In genomic region chr17:74971842-74972106, GRCh38 we compare ENCODE assay signal across 11 cellular contexts. TPM values are rescaled to one million over a fixed set of nuclear protein-coding genes. Genes with fewer than 3 reads are reported as not detected.
A peak's percentile ranks its signal among the peaks of the same experiment; 100 is the strongest.
DNase-seq lines count a peak whose midpoint lies in the region; ATAC-seq lines count a peak whose summit lies in the region.
"Had no signal": no experiment of that assay in that cellular context is flagged by ENCODE, and none has a peak within 500 bp of the region (broad histone marks: within the 10 kb centered on the region; RNA-seq: fewer than 3 reads in every experiment).

No MANE protein-coding gene starts in this region.

- H3K4me3 Mint-ChIP-seq in naive thymus-derived CD8-positive, alpha-beta T cell, result peak overlapping the region in 9 of 10 donors; percentile 26 to 95 (median 73)
- no peak overlapping the region for H3K4me3 Mint-ChIP-seq in activated CD8-positive, alpha-beta memory T cell treated with anti-CD3 and anti-CD28 coated beads, Interleukin-2, amount 10 ng/mL, durations not matched to agents 7 days and 5 days

- peaks cover 4 to 17% (median 14%) of the 10 kb centered on the region in 4 donors for H3K4me1 Mint-ChIP-seq in naive thymus-derived CD8-positive, alpha-beta T cell
- peaks cover 6% of the 10 kb centered on the region for H3K4me1 Mint-ChIP-seq in activated CD8-positive, alpha-beta memory T cell treated with anti-CD3 and anti-CD28 coated beads, Interleukin-2, amount 10 ng/mL, durations not matched to agents 7 days and 5 days

- H3K27ac ChIP-seq in ectodermal cell (ENCODE audit: insufficient read depth, low read depth, low read length, poor library complexity, severe bottlenecking) (no peak overlapping the region), urinary bladder (ENCODE audit: low read depth) (no peak overlapping the region)

- CTCF ChIA-PET in activated CD8-positive, alpha-beta memory T cell treated with anti-CD3 and anti-CD28 coated beads, Interleukin-2, amount 10 ng/mL, durations not matched to agents 7 days and 5 days (lab: Charles Lee), result interaction anchor here (0.9 to 8.8 kb wide), 6 partner anchors 10 to 440 kb away, joined by 3 to 80 read pairs (median 8); partner anchors contain the start of gene MRPL58

- H3K27me3 ChIP-seq in ectodermal cell (ENCODE audit: control insufficient read depth, insufficient read depth, low read length, poor library complexity, severe bottlenecking), result peaks cover 64% of the 10 kb centered on the region

- no peaks in the 10 kb centered on the region for H3K36me3 Mint-ChIP-seq in naive thymus-derived CD8-positive, alpha-beta T cell
- H3K36me3 Mint-ChIP-seq in activated CD8-positive, alpha-beta memory T cell treated with anti-CD3 and anti-CD28 coated beads, Interleukin-2, amount 10 ng/mL, durations not matched to agents 7 days and 5 days, result no peaks in the 10 kb centered on the region

- intact Hi-C loops in Right ventricle myocardium superior (cut with DNase I) (no loop called here), Right ventricle myocardium inferior (cut with DNase I) (no loop called here)

- peak overlapping the region in 2 of 10 donors; percentile 46 to 56 for H3K27ac Mint-ChIP-seq in naive thymus-derived CD8-positive, alpha-beta T cell
- no peak overlapping the region for H3K27ac Mint-ChIP-seq in activated CD8-positive, alpha-beta memory T cell treated with anti-CD3 and anti-CD28 coated beads, Interleukin-2, amount 10 ng/mL, durations not matched to agents 7 days and 5 days

- POLR2A ChIA-PET in naive thymus-derived CD8-positive, alpha-beta T cell (lab: Charles Lee), result interaction anchor here (1.2 to 3.0 kb wide), 8 partner anchors 10 to 140 kb away, joined by 4 to 16 read pairs (median 7); partner anchors contain the start of genes CDR2L, KCTD2 and MRPL58

- H3K4me3 ChIP-seq in ectodermal cell (ENCODE audit: insufficient read depth, low read depth, low read length) (peak overlapping the region; percentile 49), urinary bladder (ENCODE audit: low read depth, low read length) (peak overlapping the region; percentile 67)

- 12 to 13% methylated on average over 9 of the region's 9 CpGs for WGBS in ectodermal cell, 2 experiments
- WGBS in urinary bladder, result 31% methylated on average over 9 of the region's 9 CpGs

- no peaks in the 10 kb centered on the region for H3K9me3 Mint-ChIP-seq in naive thymus-derived CD8-positive, alpha-beta T cell
- no peaks in the 10 kb centered on the region for H3K9me3 Mint-ChIP-seq in activated CD8-positive, alpha-beta memory T cell treated with anti-CD3 and anti-CD28 coated beads, Interleukin-2, amount 10 ng/mL, durations not matched to agents 7 days and 5 days (ENCODE audit: low read depth)

- DNase-seq in Right ventricle myocardium superior (no peak), Right ventricle myocardium inferior (ENCODE audit: missing footprints) (no peak), glomerular visceral epithelial cell (ENCODE audit: extremely low spot score) (no peak)
- no peak for DNase-seq in naive thymus-derived CD8-positive, alpha-beta T cell
- no peak for DNase-seq in activated CD8-positive, alpha-beta memory T cell treated with anti-CD3 and anti-CD28 coated beads, Interleukin-2, amount 10 ng/mL, durations not matched to agents 7 days and 5 days
- DNase-seq: activated naive CD4-positive, alpha-beta T cell treated with anti-CD3 and anti-CD28 coated beads, Interleukin-2, amount 50 U/mL, for 16 hours; NCI-H446 treated with DMSO at 0.1 percent for 48 hours had no signal

- peak; percentile 9 for ATAC-seq in Right ventricle myocardium superior (ENCODE audit: poor library complexity)
- no peak for ATAC-seq in Right ventricle myocardium inferior
- no peak for ATAC-seq in naive thymus-derived CD8-positive, alpha-beta T cell
- ATAC-seq in HG03354 (IDR thresholded peaks at IDR 0.05; ENCODE audit: poor library complexity, severe bottlenecking, unreplicated experiment), result no peak
- no peak for ATAC-seq in activated CD8-positive, alpha-beta memory T cell treated with anti-CD3 and anti-CD28 coated beads, Interleukin-2, amount 10 ng/mL, durations not matched to agents 7 days and 5 days

- peaks cover 0 to 14% (median 0%) of the 10 kb centered on the region in 5 donors for H3K27me3 Mint-ChIP-seq in naive thymus-derived CD8-positive, alpha-beta T cell
- H3K27me3 Mint-ChIP-seq in activated CD8-positive, alpha-beta memory T cell treated with anti-CD3 and anti-CD28 coated beads, Interleukin-2, amount 10 ng/mL, durations not matched to agents 7 days and 5 days, result peaks cover 34% of the 10 kb centered on the region

- H3K9me3 ChIP-seq in ectodermal cell (ENCODE audit: control insufficient read depth, low read length), result no peaks in the 10 kb centered on the region

- H3K4me1 ChIP-seq in ectodermal cell (ENCODE audit: control insufficient read depth, insufficient read depth, low read length) (peaks cover 5% of the 10 kb centered on the region), urinary bladder (ENCODE audit: insufficient read depth) (peaks cover 3% of the 10 kb centered on the region)

- H3K36me3 ChIP-seq in ectodermal cell (ENCODE audit: control insufficient read depth, insufficient read depth, low read length) (no peaks in the 10 kb centered on the region), urinary bladder (ENCODE audit: insufficient read depth) (no peaks in the 10 kb centered on the region)

RNA-seq across cellular contexts. Expression of gene HID1, which starts 0.8 kb away (rescaled TPM):
- total RNA-seq in Right ventricle myocardium superior, result 9.0 TPM
- total RNA-seq in Right ventricle myocardium inferior, result 8.5 TPM
- polyA plus RNA-seq in ectodermal cell (2013, experiment 1 of 4), result 1.8 TPM
- polyA plus RNA-seq in ectodermal cell (2013, experiment 2 of 4), result 2.9 TPM
- polyA plus RNA-seq in ectodermal cell (2013, experiment 3 of 4), result 2.0 TPM
- 3.1 TPM for polyA plus RNA-seq in ectodermal cell (2013, experiment 4 of 4)
- 10 to 100 TPM in 1 of 2 experiments, 1 to 10 TPM in 1; 9.5 to 15.0 TPM for total RNA-seq in naive thymus-derived CD8-positive, alpha-beta T cell
- 1 to 10 TPM; 4.2 to 6.9 (median 4.7) TPM for polyA plus RNA-seq in naive thymus-derived CD8-positive, alpha-beta T cell
- 5.7 TPM for total RNA-seq in urinary bladder
- polyA plus RNA-seq in urinary bladder, result 13.4 TPM
- not detected for total RNA-seq in activated CD8-positive, alpha-beta memory T cell treated with anti-CD3 and anti-CD28 coated beads, Interleukin-2, amount 10 ng/mL, durations not matched to agents 7 days and 5 days

RNA-seq across cellular contexts. Expression of gene CDR2L, which starts 15.7 kb away (rescaled TPM):
- total RNA-seq in Right ventricle myocardium superior (18.4 TPM), Right ventricle myocardium inferior (22.1 TPM), urinary bladder (4.8 TPM)
- polyA plus RNA-seq in ectodermal cell (2013, experiment 1 of 4), result 20.2 TPM
- polyA plus RNA-seq in ectodermal cell (2013, experiment 2 of 4), result 16.9 TPM
- polyA plus RNA-seq in ectodermal cell (2013, experiment 3 of 4), result 14.8 TPM
- 14.8 TPM for polyA plus RNA-seq in ectodermal cell (2013, experiment 4 of 4)
- under 1 TPM; 0.10 to 0.11 TPM for total RNA-seq in naive thymus-derived CD8-positive, alpha-beta T cell
- not detected for polyA plus RNA-seq in naive thymus-derived CD8-positive, alpha-beta T cell
- polyA plus RNA-seq in urinary bladder, result 14.2 TPM
- under 1 TPM; 0.32 to 0.47 TPM for total RNA-seq in activated CD8-positive, alpha-beta memory T cell treated with anti-CD3 and anti-CD28 coated beads, Interleukin-2, amount 10 ng/mL, durations not matched to agents 7 days and 5 days

RNA-seq across cellular contexts. Expression of gene OTOP3, which starts 36.1 kb away (rescaled TPM):
- total RNA-seq in Right ventricle myocardium superior, result not detected
- not detected for total RNA-seq in Right ventricle myocardium inferior
- polyA plus RNA-seq in ectodermal cell (2013, experiment 1 of 4), result not detected
- not detected for polyA plus RNA-seq in ectodermal cell (2013, experiment 2 of 4)
- polyA plus RNA-seq in ectodermal cell (2013, experiment 3 of 4), result not detected
- polyA plus RNA-seq in ectodermal cell (2013, experiment 4 of 4), result not detected
- not detected for total RNA-seq in naive thymus-derived CD8-positive, alpha-beta T cell
- polyA plus RNA-seq in naive thymus-derived CD8-positive, alpha-beta T cell, result not detected
- not detected for total RNA-seq in urinary bladder
- polyA plus RNA-seq in urinary bladder, result not detected
- total RNA-seq in activated CD8-positive, alpha-beta memory T cell treated with anti-CD3 and anti-CD28 coated beads, Interleukin-2, amount 10 ng/mL, durations not matched to agents 7 days and 5 days, result not detected
- total RNA-seq: myocyte had no signal

RNA-seq across cellular contexts. Expression of gene MRPL58, which starts 40.7 kb away (rescaled TPM):
- total RNA-seq in Right ventricle myocardium superior (46.6 TPM), Right ventricle myocardium inferior (51.4 TPM), urinary bladder (14.5 TPM)
- 45.5 TPM for polyA plus RNA-seq in ectodermal cell (2013, experiment 1 of 4)
- polyA plus RNA-seq in ectodermal cell (2013, experiment 2 of 4), result 42.3 TPM
- 40.5 TPM for polyA plus RNA-seq in ectodermal cell (2013, experiment 3 of 4)
- 42.1 TPM for polyA plus RNA-seq in ectodermal cell (2013, experiment 4 of 4)
- 10 to 100 TPM; 23.9 to 29.4 TPM for total RNA-seq in naive thymus-derived CD8-positive, alpha-beta T cell
- polyA plus RNA-seq in naive thymus-derived CD8-positive, alpha-beta T cell, result 10 to 100 TPM; 44.9 to 58.1 (median 53.6) TPM
- polyA plus RNA-seq in urinary bladder, result 38.7 TPM
- total RNA-seq in activated CD8-positive, alpha-beta memory T cell treated with anti-CD3 and anti-CD28 coated beads, Interleukin-2, amount 10 ng/mL, durations not matched to agents 7 days and 5 days, result 10 to 100 TPM; 45.9 to 53.1 TPM

RNA-seq across cellular contexts. Expression of gene OTOP2, which starts 47.7 kb away (rescaled TPM):
- total RNA-seq in Right ventricle myocardium superior (not detected), Right ventricle myocardium inferior (not detected), urinary bladder (not detected)
- not detected for polyA plus RNA-seq in ectodermal cell (2013, experiment 1 of 4)
- not detected for polyA plus RNA-seq in ectodermal cell (2013, experiment 2 of 4)
- not detected for polyA plus RNA-seq in ectodermal cell (2013, experiment 3 of 4)
- polyA plus RNA-seq in ectodermal cell (2013, experiment 4 of 4), result not detected
- total RNA-seq in naive thymus-derived CD8-positive, alpha-beta T cell, result not detected
- polyA plus RNA-seq in naive thymus-derived CD8-positive, alpha-beta T cell, result not detected
- not detected for polyA plus RNA-seq in urinary bladder
- not detected for total RNA-seq in activated CD8-positive, alpha-beta memory T cell treated with anti-CD3 and anti-CD28 coated beads, Interleukin-2, amount 10 ng/mL, durations not matched to agents 7 days and 5 days
- total RNA-seq: myocyte had no signal
